Comparison of ENCODE assay signal across 29 cellular contexts in the genomic region with DNA sequence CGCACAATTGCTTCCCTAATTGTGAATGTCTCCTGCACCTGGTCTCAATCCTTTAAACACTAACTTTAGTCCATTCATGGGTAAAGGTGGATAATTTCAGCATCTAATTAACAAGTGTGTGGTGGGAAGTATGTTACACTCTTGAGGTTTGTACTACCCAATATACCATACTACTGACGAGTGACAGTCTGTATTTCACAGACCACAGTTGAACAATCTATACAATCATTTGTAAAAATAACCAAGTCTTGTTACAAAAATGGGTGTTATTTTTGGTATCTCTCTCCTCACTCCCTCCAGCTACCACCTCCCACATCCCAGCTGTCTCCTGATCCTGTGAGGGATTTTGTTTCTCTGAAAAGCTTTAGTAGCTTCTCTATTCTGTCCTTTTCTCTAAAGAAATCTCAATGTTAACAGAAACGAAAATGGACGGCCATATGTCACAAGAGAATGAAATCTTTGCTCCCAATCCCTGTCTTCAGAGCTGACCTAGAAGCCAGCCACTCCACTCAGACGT.
"Had no signal": no experiment of that assay in that cellular context is flagged by ENCODE, and none has a peak within 500 bp of the region (broad histone marks: within the 10 kb centered on the region; RNA-seq: fewer than 3 reads in every experiment).

No MANE protein-coding gene starts in this region.

- H3K4me1 ChIP-seq: SJCRH30 had no signal

- H3K27me3 ChIP-seq: brain microvascular endothelial cell, cardiac muscle cell, SJCRH30 had no signal

- H3K36me3 ChIP-seq: brain microvascular endothelial cell, cardiac muscle cell, SJCRH30 had no signal

- H3K27ac ChIP-seq: brain microvascular endothelial cell, cardiac muscle cell, KMS-11, SJCRH30, VCaP had no signal

- FAIRE-seq: astrocyte had no signal

- H3K9ac ChIP-seq: KMS-11, SK-N-SH had no signal

- H3K4me3 ChIP-seq: cardiac muscle cell, SJCRH30 had no signal

- H3K9me3 ChIP-seq: SJCRH30, SK-N-SH had no signal

- H3K4me2 ChIP-seq: KMS-11, SK-N-SH had no signal

- DNase-seq: activated CD4-positive, alpha-beta memory T cell treated with anti-CD3 and anti-CD28 coated beads for 36 hours; activated CD4-positive, alpha-beta T cell treated with anti-CD3 and anti-CD28 coated beads, Interleukin-2, amount 10 ng/mL, durations not matched to agents 7 days and 5 days; activated CD4-positive, CD25-positive, alpha-beta regulatory T cell; activated CD8-positive, alpha-beta memory T cell treated with anti-CD3 and anti-CD28 coated beads for 24 hours; activated effector memory CD4-positive, alpha-beta T cell treated with anti-CD3 and anti-CD28 coated beads, Interleukin-2, amount 50 U/mL, for 16 hours; activated naive CD4-positive, alpha-beta T cell treated with Interleukin-2 at 50 U/mL for 16 hours; activated naive CD8-positive, alpha-beta T cell treated with anti-CD3 and anti-CD28 coated beads, Interleukin-2, amount 50 U/mL, for 24 hours; activated T-cell treated with anti-CD3 and anti-CD28 coated beads, Interleukin-2, amount 50 U/mL, for 4 hours; amniotic stem cell; brain microvascular endothelial cell; MV-4-11; NCI-H1092 treated with DMSO at 0.1 percent for 48 hours; NCI-H1417 treated with DMSO at 0.1 percent for 48 hours; NCI-H1694; NCI-H2029; NCI-H2107; NCI-H345; NCI-H510A treated with DMSO at 0.1 percent for 48 hours; NCI-H69; NK-92 treated with Interleukin-12 subunit alpha and Interleukin-12 subunit beta, amount 100 ng/mL, for 24 hours; OCI-M1; RPMI8226; SJCRH30; SK-N-SH; T-helper 1 cell had no signal
